38 cellular contexts compared by ENCODE assay signal in genomic region chr7:117332031-117332430, GRCh38. TPM values are rescaled to one million over a fixed set of nuclear protein-coding genes. Genes with fewer than 3 reads are reported as not detected.
"Had no signal": no experiment of that assay in that cellular context is flagged by ENCODE, and none has a peak within 500 bp of the region (broad histone marks: within the 10 kb centered on the region; RNA-seq: fewer than 3 reads in every experiment).

No MANE protein-coding gene starts in this region.

- DNase-seq: activated B cell treated with CpG ODN at 0.5 μM for 24 hours; activated CD4-positive, alpha-beta memory T cell treated with anti-CD3 and anti-CD28 coated beads for 36 hours; activated CD4-positive, alpha-beta T cell treated with anti-CD3 and anti-CD28 coated beads for 4 hours; activated CD4-positive, alpha-beta T cell treated with anti-CD3 and anti-CD28 coated beads, Interleukin-2, amount 10 ng/mL, durations not matched to agents 24 days and 14 days; activated CD4-positive, alpha-beta T cell treated with anti-CD3 and anti-CD28 coated beads, Interleukin-2, amount 50 U/mL, for 1 hour; activated CD4-positive, alpha-beta T cell treated with anti-CD3 and anti-CD28 coated beads, Interleukin-2, amount 50 U/mL, for 4 hours; activated CD4-positive, CD25-positive, alpha-beta regulatory T cell treated with anti-CD3 and anti-CD28 coated beads, Interleukin-2, amount 50 U/mL, for 72 hours; activated CD8-positive, alpha-beta memory T cell treated with anti-CD3 and anti-CD28 coated beads, Interleukin-2, amount 50 U/mL, for 4 hours; activated CD8-positive, alpha-beta T cell treated with anti-CD3 and anti-CD28 coated beads for 36 hours; activated effector memory CD4-positive, alpha-beta T cell treated with anti-CD3 and anti-CD28 coated beads, Interleukin-2, amount 50 U/mL, for 16 hours; activated gamma-delta T cell treated with Interleukin-2 at 50 U/mL for 16 hours; activated naive CD4-positive, alpha-beta T cell; activated naive CD4-positive, alpha-beta T cell treated with anti-CD3 and anti-CD28 coated beads for 36 hours; activated naive CD4-positive, alpha-beta T cell treated with anti-CD3 and anti-CD28 coated beads, Interleukin-2, amount 50 U/mL, for 16 hours; activated naive CD8-positive, alpha-beta T cell treated with anti-CD3 and anti-CD28 coated beads for 36 hours; activated T-cell treated with anti-CD3 and anti-CD28 coated beads for 4 hours; activated T-cell treated with anti-CD3 and anti-CD28 coated beads, Interleukin-2, amount 50 U/mL, for 24 hours; activated T-cell treated with anti-CD3 and anti-CD28 coated beads, Interleukin-2, amount 50 U/mL, for 48 hours; adrenal gland; amniotic stem cell; aorta; caudate nucleus; cerebellar nuclear complex; T-helper 1 cell; T-helper 2 cell; T-helper 9 cell had no signal

- H3K36me3 Mint-ChIP-seq: activated CD4-positive, alpha-beta memory T cell treated with anti-CD3 and anti-CD28 coated beads for 36 hours; activated naive CD4-positive, alpha-beta T cell treated with anti-CD3 and anti-CD28 coated beads, Interleukin-2, amount 50 U/mL, for 72 hours; activated naive CD8-positive, alpha-beta T cell treated with anti-CD3 and anti-CD28 coated beads for 36 hours; brain had no signal

- H3K9me3 Mint-ChIP-seq: activated CD4-positive, alpha-beta T cell treated with anti-CD3 and anti-CD28 coated beads, Interleukin-2, amount 10 ng/mL, durations not matched to agents 24 days and 14 days; activated CD8-positive, alpha-beta T cell treated with anti-CD3 and anti-CD28 coated beads for 36 hours; activated T-cell treated with anti-CD3 and anti-CD28 coated beads, Interleukin-2, amount 50 U/mL, for 24 hours; activated T-helper 1 cell treated with anti-CD3 and anti-CD28 coated beads, Interleukin-12 subunit alpha, Interleukin-12 subunit beta, Interleukin-2, Interleukin-4 antibody, amounts not matched to agents 30 ng/mL and 10 ng/mL and 1 ng/mL, durations not matched to agents 14 hours and 24 hours and 36 hours; central memory CD8-positive, alpha-beta T cell; T-helper 1 cell treated with Interleukin-12 subunit alpha and Interleukin-12 subunit beta and Interleukin-4 antibody, amounts not matched to agents 30 μg/mL and 1 μg/mL, for 36 hours; T-helper 2 cell treated with Interferon-gamma antibody and Interleukin-4, amounts not matched to agents 5 μg/mL and 100 μg/mL, for 36 hours had no signal

- H3K4me3 Mint-ChIP-seq: activated B cell treated with CpG ODN at 0.5 μM for 24 hours; activated CD4-positive, alpha-beta memory T cell treated with anti-CD3 and anti-CD28 coated beads for 36 hours; activated CD4-positive, alpha-beta T cell treated with anti-CD3 and anti-CD28 coated beads, Interleukin-2, amount 10 ng/mL, durations not matched to agents 24 days and 14 days; activated CD8-positive, alpha-beta T cell treated with anti-CD3 and anti-CD28 coated beads for 36 hours; activated naive CD4-positive, alpha-beta T cell treated with anti-CD3 and anti-CD28 coated beads for 36 hours; activated naive CD8-positive, alpha-beta T cell treated with anti-CD3 and anti-CD28 coated beads for 36 hours; activated T-cell treated with anti-CD3 and anti-CD28 coated beads, Interleukin-2, amount 50 U/mL, for 24 hours; activated T-helper 1 cell treated with anti-CD3 and anti-CD28 coated beads, Interleukin-12 subunit alpha, Interleukin-12 subunit beta, Interleukin-2, Interleukin-4 antibody, amounts not matched to agents 30 ng/mL and 10 ng/mL and 1 ng/mL, durations not matched to agents 14 hours and 24 hours and 36 hours; activated T-helper 17 cell treated with anti-CD3 and anti-CD28 coated beads, Interleukin-2, amount 50 U/mL, for 72 hours; brain; central memory CD8-positive, alpha-beta T cell; T-helper 1 cell treated with Interleukin-12 subunit alpha and Interleukin-12 subunit beta and Interleukin-4 antibody, amounts not matched to agents 30 μg/mL and 1 μg/mL, for 36 hours; T-helper 2 cell treated with Interferon-gamma antibody and Interleukin-4, amounts not matched to agents 5 μg/mL and 100 μg/mL, for 36 hours had no signal

- H3K27me3 ChIP-seq: adrenal gland, cardiac muscle cell had no signal

- H3K4me1 ChIP-seq: adrenal gland had no signal

- H3K4me1 Mint-ChIP-seq: activated B cell treated with CpG ODN at 0.5 μM for 24 hours; activated CD4-positive, alpha-beta T cell treated with anti-CD3 and anti-CD28 coated beads, Interleukin-2, amount 10 ng/mL, durations not matched to agents 24 days and 14 days; activated naive CD8-positive, alpha-beta T cell treated with anti-CD3 and anti-CD28 coated beads for 36 hours; activated T-helper 17 cell treated with anti-CD3 and anti-CD28 coated beads, Interleukin-2, amount 50 U/mL, for 72 hours; brain; central memory CD8-positive, alpha-beta T cell had no signal

- H3K36me3 ChIP-seq: adrenal gland, cardiac muscle cell had no signal

- H3K9me3 ChIP-seq: adrenal gland had no signal

- H3K27ac ChIP-seq: adrenal gland, cardiac muscle cell, VCaP had no signal

- H3K27ac Mint-ChIP-seq: activated B cell treated with CpG ODN at 0.5 μM for 24 hours; activated CD4-positive, alpha-beta memory T cell treated with anti-CD3 and anti-CD28 coated beads for 36 hours; activated CD4-positive, alpha-beta T cell treated with anti-CD3 and anti-CD28 coated beads, Interleukin-2, amount 10 ng/mL, durations not matched to agents 24 days and 14 days; activated CD8-positive, alpha-beta T cell treated with anti-CD3 and anti-CD28 coated beads for 36 hours; activated naive CD4-positive, alpha-beta T cell treated with anti-CD3 and anti-CD28 coated beads for 36 hours; activated naive CD4-positive, alpha-beta T cell treated with anti-CD3 and anti-CD28 coated beads, Interleukin-2, amount 50 U/mL, for 72 hours; activated naive CD8-positive, alpha-beta T cell treated with anti-CD3 and anti-CD28 coated beads for 36 hours; activated T-cell treated with anti-CD3 and anti-CD28 coated beads, Interleukin-2, amount 50 U/mL, for 24 hours; activated T-helper 1 cell treated with anti-CD3 and anti-CD28 coated beads, Interleukin-12 subunit alpha, Interleukin-12 subunit beta, Interleukin-2, Interleukin-4 antibody, amounts not matched to agents 30 ng/mL and 10 ng/mL and 1 ng/mL, durations not matched to agents 14 hours and 24 hours and 36 hours; activated T-helper 17 cell treated with anti-CD3 and anti-CD28 coated beads, Interleukin-2, amount 50 U/mL, for 72 hours; brain; T-helper 1 cell treated with Interleukin-12 subunit alpha and Interleukin-12 subunit beta and Interleukin-4 antibody, amounts not matched to agents 30 μg/mL and 1 μg/mL, for 36 hours; T-helper 2 cell treated with Interferon-gamma antibody and Interleukin-4, amounts not matched to agents 5 μg/mL and 100 μg/mL, for 36 hours had no signal

- H3K4me3 ChIP-seq: adrenal gland, cardiac muscle cell had no signal

- H3K27me3 Mint-ChIP-seq: activated CD8-positive, alpha-beta T cell treated with anti-CD3 and anti-CD28 coated beads for 36 hours; activated T-cell treated with anti-CD3 and anti-CD28 coated beads, Interleukin-2, amount 50 U/mL, for 24 hours; central memory CD8-positive, alpha-beta T cell had no signal

- FAIRE-seq: bronchial epithelial cell, TTC549 had no signal

- ATAC-seq: activated CD8-positive, alpha-beta T cell treated with anti-CD3 and anti-CD28 coated beads for 36 hours; activated naive CD4-positive, alpha-beta T cell treated with anti-CD3 and anti-CD28 coated beads, Interleukin-2, amount 50 U/mL, for 72 hours; activated T-helper 17 cell treated with anti-CD3 and anti-CD28 coated beads, Interleukin-2, amount 50 U/mL, for 72 hours had no signal

RNA-seq across cellular contexts. Expression of gene WNT2, which starts 9.2 kb away (rescaled TPM):
- total RNA-seq: activated B cell treated with CpG ODN at 0.5 μM for 24 hours; activated CD4-positive, alpha-beta memory T cell treated with anti-CD3 and anti-CD28 coated beads for 36 hours; activated CD4-positive, alpha-beta T cell treated with anti-CD3 and anti-CD28 coated beads, Interleukin-2, amount 10 ng/mL, durations not matched to agents 24 days and 14 days; activated CD8-positive, alpha-beta memory T cell treated with anti-CD3 and anti-CD28 coated beads for 36 hours; activated CD8-positive, alpha-beta T cell treated with anti-CD3 and anti-CD28 coated beads for 36 hours; activated naive CD4-positive, alpha-beta T cell treated with anti-CD3 and anti-CD28 coated beads for 36 hours; activated naive CD4-positive, alpha-beta T cell treated with anti-CD3 and anti-CD28 coated beads, Interleukin-2, amount 50 U/mL, for 72 hours; activated naive CD8-positive, alpha-beta T cell treated with anti-CD3 and anti-CD28 coated beads for 36 hours; activated T-helper 1 cell treated with anti-CD3 and anti-CD28 coated beads, Interleukin-12 subunit alpha, Interleukin-12 subunit beta, Interleukin-2, Interleukin-4 antibody, amounts not matched to agents 30 ng/mL and 10 ng/mL and 1 ng/mL, durations not matched to agents 14 hours and 24 hours and 36 hours; activated T-helper 17 cell treated with anti-CD3 and anti-CD28 coated beads, Interleukin-2, amount 50 U/mL, for 72 hours had no signal
- polyA plus RNA-seq: aorta had no signal
